Comparison of ENCODE assay signal across 8 cellular contexts in the genomic region with DNA sequence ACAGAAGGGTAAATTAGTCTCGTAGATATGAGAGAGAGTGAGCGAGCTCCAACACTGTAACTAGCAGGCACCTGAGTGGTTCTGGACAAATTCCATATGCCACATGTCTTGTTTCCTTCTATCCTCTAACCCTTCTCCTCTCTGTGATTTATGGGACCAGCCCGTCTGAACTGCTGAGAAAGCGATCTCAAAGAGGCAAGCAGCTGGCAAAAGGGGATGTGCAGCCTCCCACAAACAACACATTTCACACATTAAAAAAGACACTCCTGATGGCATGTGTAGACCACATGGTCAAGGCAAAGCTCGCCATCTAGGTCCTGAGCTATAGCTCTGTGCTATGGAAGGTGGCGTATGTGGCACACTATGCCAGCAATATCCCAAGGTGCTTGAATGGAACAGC.
A peak's percentile ranks its signal among the peaks of the same experiment; 100 is the strongest.
DNase-seq lines count a peak whose midpoint lies in the region; ATAC-seq and TF ChIP-seq lines count a peak whose summit lies in the region.

No MANE protein-coding gene starts in this region.

- H3K27me3 Mint-ChIP-seq in brain (peaks cover 3% of the 10 kb centered on the region), natural killer cell (ENCODE audit: low read depth in 2 of 2) (no peaks in the 10 kb centered on the region), HFFc6 (ENCODE audit: insufficient read depth) (peaks cover 4% of the 10 kb centered on the region)

- ATAC-seq in HG02763 (IDR thresholded peaks at IDR 0.05; ENCODE audit: unreplicated experiment) (peak; percentile 5), natural killer cell (peak in 1 of 3 donors; percentile 9)

- H3K27ac Mint-ChIP-seq in brain (peak overlapping the region in 4 of 5 experiments; percentile 68 to 85 (median 80)), natural killer cell (peak overlapping the region; percentile 88 to 96), HFFc6 (no peak overlapping the region)

- peaks cover 12 to 36% (median 21%) of the 10 kb centered on the region in 5 experiments for H3K9me3 Mint-ChIP-seq in brain
- peaks cover 2 to 4% of the 10 kb centered on the region in 2 donors for H3K9me3 Mint-ChIP-seq in natural killer cell
- H3K9me3 Mint-ChIP-seq in HFFc6: peaks cover 5% of the 10 kb centered on the region; the same call in 1 of the 2 replicates

- TF ChIP-seq CTCF in brain (conservative IDR thresholded peaks at IDR 0.05) (no peak), natural killer cell (IDR thresholded peaks at IDR 0.05) (no peak), HFFc6 (IDR thresholded peaks at IDR 0.05) (no peak)

- DNase-seq in NCI-H2029 (lab: John Stamatoyannopoulos, UW) (peak; percentile 68), NCI-H2029 treated with DMSO at 0.1 percent for 48 hours (lab: John Stamatoyannopoulos, UW) (no peak), natural killer cell (no peak), HFFc6 (no peak), mucosa of gallbladder (ENCODE audit: low spot score) (no peak)
- DNase-seq in stimulated activated CD4-positive, alpha-beta T cell treated with anti-CD3 and anti-CD28 coated beads, Interleukin-2, amount 100 ng/mL, for 24 hours: no peak

- H3K4me1 Mint-ChIP-seq in brain (peaks cover 20% of the 10 kb centered on the region), natural killer cell (peaks cover 63 to 65% of the 10 kb centered on the region in 2 donors), HFFc6 (ENCODE audit: low read depth) (peaks cover 9% of the 10 kb centered on the region; the same call in 1 of the 2 replicates)

- no peak overlapping the region for H3K4me3 Mint-ChIP-seq in brain
- H3K4me3 Mint-ChIP-seq in natural killer cell: peak overlapping the region; percentile 78
- H3K4me3 Mint-ChIP-seq in HFFc6: no peak overlapping the region

- H3K36me3 Mint-ChIP-seq in brain (no peaks in the 10 kb centered on the region), natural killer cell (peaks cover 11% of the 10 kb centered on the region), HFFc6 (ENCODE audit: low read depth) (no peaks in the 10 kb centered on the region)

- intact Hi-C loops in natural killer cell (cut with micrococcal nuclease): loop anchor here (10.0 kb wide), 2 partner anchors 307 to 473 kb away; a partner anchor contains a TSS
